ENCODE assay signal across 15 cellular contexts in the genomic region with DNA sequence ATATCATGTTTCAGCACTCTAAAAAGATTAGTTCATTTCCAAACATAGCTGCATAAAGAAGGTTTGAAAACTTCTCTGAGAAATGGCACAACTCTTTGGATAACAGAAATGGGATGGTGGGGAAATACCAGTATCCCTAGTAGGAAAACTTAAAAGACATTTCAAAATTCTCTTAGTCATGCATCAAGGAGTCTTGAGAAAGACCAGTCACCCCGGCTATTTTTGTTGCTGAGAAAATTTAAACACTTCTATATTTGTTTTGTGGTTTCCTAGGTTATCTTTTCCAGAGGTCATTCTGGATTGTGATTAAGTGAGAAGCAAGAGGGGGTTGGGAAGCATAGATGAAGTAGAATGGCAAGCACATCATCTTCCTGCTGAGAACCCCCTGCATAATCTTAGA.
DNase-seq lines count a peak whose midpoint lies in the region; ATAC-seq, FAIRE-seq and TF ChIP-seq lines count a peak whose summit lies in the region.
"Had no signal": no experiment of that assay in that cellular context is flagged by ENCODE, and none has a peak within 500 bp of the region (broad histone marks: within the 10 kb centered on the region; RNA-seq: fewer than 3 reads in every experiment).

No MANE protein-coding gene starts in this region.

- no peaks in the 10 kb centered on the region; the same call in 1 of the 2 replicates for H3K9me3 ChIP-seq in PC-9 (ENCODE audit: insufficient read depth, low read depth)

- no peaks in the 10 kb centered on the region for H3K9me3 Mint-ChIP-seq in activated naive CD4-positive, alpha-beta T cell treated with anti-CD3 and anti-CD28 coated beads for 36 hours
- H3K9me3 Mint-ChIP-seq: nephron; stimulated activated naive B cell treated with anti-CD40 and anti-IgM and Interleukin-4, amounts not matched to agents 10 μg/mL and 1 μg/mL and 100 μg/mL, for 72 hours had no signal

- no peaks in the 10 kb centered on the region for H3K79me2 ChIP-seq in PC-9 (ENCODE audit: low read depth)

- H3K27me3 ChIP-seq in PC-9 (ENCODE audit: insufficient read depth, low read depth): no peaks in the 10 kb centered on the region

- H3F3A ChIP-seq in PC-9 (ENCODE audit: insufficient read depth, low read depth): peaks cover 46% of the 10 kb centered on the region

- DNase-seq in EL (peak; percentile 57), PC-9 (peak; percentile 31 to 90), fibroblast of gingiva (ENCODE audit: low read depth) (peak; percentile 93), retinal pigment epithelial cell (ENCODE audit: low read depth) (peak; percentile 56), GF-D8 (lab: John Stamatoyannopoulos, UW) (no peak), H54 (ENCODE audit: insufficient read length, low spot score) (no peak)
- DNase-seq in activated naive CD4-positive, alpha-beta T cell treated with anti-CD3 and anti-CD28 coated beads for 36 hours: no peak
- DNase-seq: activated gamma-delta T cell; DMS153; effector CD8-positive, alpha-beta T cell; NCI-H187 treated with DMSO at 0.1 percent for 48 hours; stimulated activated naive B cell treated with anti-CD40 and anti-IgM and Interleukin-4, amounts not matched to agents 10 μg/mL and 1 μg/mL and 100 μg/mL, for 72 hours had no signal

- no peaks in the 10 kb centered on the region for H3K36me3 ChIP-seq in PC-9 (ENCODE audit: low read depth)

- H3K9me2 ChIP-seq in PC-9 (ENCODE audit: insufficient read depth): no peaks in the 10 kb centered on the region

- BruUV-seq in PC-9 (replicated peaks; lab: Mats Ljungman, UMichigan): no TSS peak

- H3K36me3 Mint-ChIP-seq in activated naive CD4-positive, alpha-beta T cell treated with anti-CD3 and anti-CD28 coated beads for 36 hours (ENCODE audit: low read depth): no peaks in the 10 kb centered on the region

- TF ChIP-seq CTCF in PC-9 (conservative IDR thresholded peaks at IDR 0.05): no peak
- TF ChIP-seq CTCF in retinal pigment epithelial cell (conservative IDR thresholded peaks at IDR 0.05; ENCODE audit: low read depth, low read length): no peak

- intact Hi-C loops in PC-9 (cut with micrococcal nuclease; ENCODE audit: unreplicated experiment): no loop called here
- intact Hi-C loops in activated naive CD4-positive, alpha-beta T cell treated with anti-CD3 and anti-CD28 coated beads for 36 hours (cut with micrococcal nuclease): no loop called here

- H3K4me2 ChIP-seq in PC-9: peak overlapping the region; percentile 41

- no peaks in the 10 kb centered on the region for H3K4me1 Mint-ChIP-seq in activated naive CD4-positive, alpha-beta T cell treated with anti-CD3 and anti-CD28 coated beads for 36 hours (ENCODE audit: low read depth)
- H3K4me1 Mint-ChIP-seq: stimulated activated naive B cell treated with anti-CD40 and anti-IgM and Interleukin-4, amounts not matched to agents 10 μg/mL and 1 μg/mL and 100 μg/mL, for 72 hours had no signal

- H3K4me3 ChIP-seq in PC-9 (no peak overlapping the region), retinal pigment epithelial cell (ENCODE audit: low read length) (no peak overlapping the region)

- TF ChIP-seq POLR2A in H54 (IDR thresholded peaks at IDR 0.05; ENCODE audit: low read depth, low read length): no peak

- POLR2A ChIA-PET in PC-9 (lab: Charles Lee; ENCODE audit: unreplicated experiment): interaction anchor here (0.6 to 0.9 kb wide), 2 partner anchors 448 to 458 kb away, joined by 4 to 5 read pairs; a partner anchor contains a TSS

- H3K27me3 Mint-ChIP-seq in activated naive CD4-positive, alpha-beta T cell treated with anti-CD3 and anti-CD28 coated beads for 36 hours (ENCODE audit: low read depth): peaks cover 18% of the 10 kb centered on the region

- FAIRE-seq in H54 (lab: Jason Lieb, UNC): no peak

- CTCF ChIA-PET in PC-9 (lab: Charles Lee): no interaction called here
- CTCF ChIA-PET in activated naive CD4-positive, alpha-beta T cell treated with anti-CD3 and anti-CD28 coated beads for 36 hours (lab: Charles Lee): no interaction called here

- H3K27ac Mint-ChIP-seq in activated naive CD4-positive, alpha-beta T cell treated with anti-CD3 and anti-CD28 coated beads for 36 hours: no peak overlapping the region
- H3K27ac Mint-ChIP-seq: stimulated activated naive B cell treated with anti-CD40 and anti-IgM and Interleukin-4, amounts not matched to agents 10 μg/mL and 1 μg/mL and 100 μg/mL, for 72 hours had no signal

- H2AFZ ChIP-seq in PC-9: no peak overlapping the region

- peak overlapping the region; percentile 76 for H3K27ac ChIP-seq in PC-9

- no peaks in the 10 kb centered on the region for H4K20me1 ChIP-seq in PC-9 (ENCODE audit: insufficient read depth)

- ATAC-seq in GM18520 (IDR thresholded peaks at IDR 0.05; ENCODE audit: unreplicated experiment): no peak
- ATAC-seq: activated CD4-positive, CD25-positive, alpha-beta regulatory T cell treated with anti-CD3 and anti-CD28 coated beads, Interleukin-2, amount 50 U/mL, for 24 hours; stimulated activated naive B cell treated with anti-CD40 and anti-IgM and Interleukin-4, amounts not matched to agents 10 μg/mL and 1 μg/mL and 100 μg/mL, for 72 hours had no signal

- H3K4me3 Mint-ChIP-seq in activated naive CD4-positive, alpha-beta T cell treated with anti-CD3 and anti-CD28 coated beads for 36 hours: no peak overlapping the region
- H3K4me3 Mint-ChIP-seq: nephron; stimulated activated naive B cell treated with anti-CD40 and anti-IgM and Interleukin-4, amounts not matched to agents 10 μg/mL and 1 μg/mL and 100 μg/mL, for 72 hours had no signal

- peaks cover 69% of the 10 kb centered on the region for H3K4me1 ChIP-seq in PC-9 (replicated peaks; ENCODE audit: insufficient read depth)

Comparison
In these comparisons a context has a peak if more than half of its experiments do, and no peak if none do; other contexts are left out.
1. DNase-seq: peak in EL (single experiment), PC-9 (2 of 2), fibroblast of gingiva (single experiment) and retinal pigment epithelial cell (single experiment); none in GF-D8 (single experiment), activated naive CD4-positive, alpha-beta T cell treated with anti-CD3 and anti-CD28 coated beads for 36 hours (single experiment) and H54 (single experiment).